Comparison of ENCODE assay signal across 14 cellular contexts in genomic region chr3:15932348-15933300, GRCh38.
A peak's percentile ranks its signal among the peaks of the same experiment; 100 is the strongest.
DNase-seq lines count a peak whose midpoint lies in the region; ATAC-seq, FAIRE-seq and TF ChIP-seq lines count a peak whose summit lies in the region.
"Had no signal": no experiment of that assay in that cellular context is flagged by ENCODE, and none has a peak within 500 bp of the region (broad histone marks: within the 10 kb centered on the region; RNA-seq: fewer than 3 reads in every experiment).

No MANE protein-coding gene starts in this region.

- H4K20me1 ChIP-seq in neural progenitor cell (ENCODE audit: low read depth): no peaks in the 10 kb centered on the region

- H3K36me3 ChIP-seq in MG63 (no peaks in the 10 kb centered on the region), neural progenitor cell (no peaks in the 10 kb centered on the region)

- no peak overlapping the region for H3K9ac ChIP-seq in neural progenitor cell

- TF ChIP-seq CTCF in A549 (IDR thresholded peaks at IDR 0.05): no peak
- no peak for TF ChIP-seq CTCF in fibroblast of the aortic adventitia (IDR thresholded peaks at IDR 0.05; ENCODE audit: insufficient read depth, low read length)
- TF ChIP-seq CTCF in neural progenitor cell (IDR thresholded peaks at IDR 0.05): no peak
- no peak for TF ChIP-seq CTCF in WTC11 (IDR thresholded peaks at IDR 0.05)

- peaks cover 53% of the 10 kb centered on the region for H3K4me1 Mint-ChIP-seq in neural progenitor cell
- peaks cover 2% of the 10 kb centered on the region; the same call in 1 of the 2 replicates for H3K4me1 Mint-ChIP-seq in WTC11
- H3K4me1 Mint-ChIP-seq: activated CD4-positive, alpha-beta T cell treated with anti-CD3 and anti-CD28 coated beads, Interleukin-2, amount 10 ng/mL, durations not matched to agents 24 days and 14 days had no signal

- TF ChIP-seq POLR2A in A549 (IDR thresholded peaks at IDR 0.05; ENCODE audit: low read length): no peak

- H3K36me3 Mint-ChIP-seq in neural progenitor cell: peaks cover 4% of the 10 kb centered on the region
- no peaks in the 10 kb centered on the region for H3K36me3 Mint-ChIP-seq in WTC11

- H3K9me3 Mint-ChIP-seq in neural progenitor cell: peaks cover 4% of the 10 kb centered on the region
- no peaks in the 10 kb centered on the region for H3K9me3 Mint-ChIP-seq in WTC11
- H3K9me3 Mint-ChIP-seq: activated CD4-positive, alpha-beta T cell treated with anti-CD3 and anti-CD28 coated beads, Interleukin-2, amount 10 ng/mL, durations not matched to agents 24 days and 14 days had no signal

- DNase-seq in A549 (ENCODE audit: low read depth in 1 of 2, low spot score in 1 of 2) (no peak), MG63 (peak; percentile 3), fibroblast of the aortic adventitia (ENCODE audit: low read depth) (peak; percentile 13), neural progenitor cell (ENCODE audit: low spot score) (no peak), WTC11 (ENCODE audit: low spot score) (no peak), T-helper 9 cell (no peak)
- DNase-seq: activated CD4-positive, alpha-beta T cell treated with anti-CD3 and anti-CD28 coated beads, Interleukin-2, amount 10 ng/mL, durations not matched to agents 24 days and 14 days; activated naive CD4-positive, alpha-beta T cell treated with anti-CD3 and anti-CD28 coated beads, Interleukin-2, amount 50 U/mL, for 16 hours; Karpas-422; NCI-H1930; NCI-H774; T-helper 2 cell had no signal

- no peaks in the 10 kb centered on the region for H3K27me3 Mint-ChIP-seq in neural progenitor cell (ENCODE audit: insufficient read depth, low read depth)
- no peaks in the 10 kb centered on the region for H3K27me3 Mint-ChIP-seq in WTC11 (ENCODE audit: low read depth)

- peaks cover 32% of the 10 kb centered on the region for H3F3A ChIP-seq in neural progenitor cell (ENCODE audit: low read depth)

- H3K27me3 ChIP-seq in MG63 (no peaks in the 10 kb centered on the region), neural progenitor cell (no peaks in the 10 kb centered on the region)

- H3K4me3 ChIP-seq in A549 (no peak overlapping the region), MG63 (no peak overlapping the region), fibroblast of the aortic adventitia (ENCODE audit: low read depth, low read length) (no peak overlapping the region), neural progenitor cell (no peak overlapping the region)

- no peak overlapping the region for H3K4me3 Mint-ChIP-seq in neural progenitor cell
- H3K4me3 Mint-ChIP-seq in WTC11: no peak overlapping the region
- H3K4me3 Mint-ChIP-seq: activated CD4-positive, alpha-beta T cell treated with anti-CD3 and anti-CD28 coated beads, Interleukin-2, amount 10 ng/mL, durations not matched to agents 24 days and 14 days had no signal

- H3K27ac Mint-ChIP-seq in neural progenitor cell (peak overlapping the region; percentile 61), WTC11 (no peak overlapping the region)
- H3K27ac Mint-ChIP-seq: activated CD4-positive, alpha-beta T cell treated with anti-CD3 and anti-CD28 coated beads, Interleukin-2, amount 10 ng/mL, durations not matched to agents 24 days and 14 days had no signal

- H3K4me2 ChIP-seq in A549 (no peak overlapping the region), neural progenitor cell (peak overlapping the region; percentile 12)

- TF ChIP-seq RAD21 in A549 (conservative IDR thresholded peaks at IDR 0.05 in 1 of 2, IDR thresholded peaks at IDR 0.05 in 1 of 2): no peak

- CTCF ChIA-PET in A549 (lab: Yijun Ruan, JAX): interaction anchor here (1.5 kb wide), 1 partner anchor 71 kb away, joined by 4 read pairs; no protein-coding TSS in a partner anchor
- CTCF ChIA-PET in WTC11 (lab: Charles Lee): interaction anchor here (0.6 to 1.1 kb wide), 3 partner anchors 23 to 209 kb away, joined by 3 read pairs; no protein-coding TSS in a partner anchor

- H3K27ac ChIP-seq in A549 (no peak overlapping the region), neural progenitor cell (no peak overlapping the region)

- no peak for TF ChIP-seq EP300 in A549 (IDR thresholded peaks at IDR 0.05)

- no peak for FAIRE-seq in A549 (lab: Jason Lieb, UNC)

- H3K9me3 ChIP-seq in A549 (no peaks in the 10 kb centered on the region), MG63 (no peaks in the 10 kb centered on the region), neural progenitor cell (ENCODE audit: low read depth) (no peaks in the 10 kb centered on the region)

- no peaks in the 10 kb centered on the region for H3K79me2 ChIP-seq in neural progenitor cell (ENCODE audit: low read depth)

- H3K4me1 ChIP-seq in A549 (no peaks in the 10 kb centered on the region), neural progenitor cell (peaks cover 41% of the 10 kb centered on the region)

- POLR2A ChIA-PET in A549 (lab: Yijun Ruan, JAX) (no interaction called here), WTC11 (lab: Charles Lee) (no interaction called here)

- ATAC-seq in A549 (no peak), WTC11 (no peak), GM21367 (IDR thresholded peaks at IDR 0.05; ENCODE audit: unreplicated experiment) (no peak), HG02678 (IDR thresholded peaks at IDR 0.05; ENCODE audit: unreplicated experiment) (no peak)

- 42% methylated on average over 7 of the region's 7 CpGs for WGBS in A549 (ENCODE audit: missing lambda C conversion rate)

- peak overlapping the region; percentile 17 for H2AFZ ChIP-seq in neural progenitor cell (replicated peaks)

TF ChIP-seq in A549, 52 proteins besides CTCF, POLR2A, EP300 and RAD21:
- TF ChIP-seq RFX5 (IDR thresholded peaks at IDR 0.05) (no peak), TFCP2L1 (CRISPR knock-in tag; IDR thresholded peaks at IDR 0.05) (no peak), ZC3H11A (IDR thresholded peaks at IDR 0.05) (no peak), MAFK (IDR thresholded peaks at IDR 0.05; ENCODE audit: partially characterized antibody) (peak; percentile 18), HES2 (IDR thresholded peaks at IDR 0.05) (no peak), CHD4 (IDR thresholded peaks at IDR 0.05; ENCODE audit: borderline replicate concordance) (no peak), PBX3 (IDR thresholded peaks at IDR 0.05) (no peak), BHLHE40 (IDR thresholded peaks at IDR 0.05; ENCODE audit: low read depth, low read length) (no peak)
TF ChIP-seq in A549: peak in this region for 1.

TF ChIP-seq in WTC11, 78 proteins besides CTCF, POLR2A, EP300 and RAD21:
- no peak for TF ChIP-seq ZNF425 (CRISPR knock-in tag; conservative IDR thresholded peaks at IDR 0.05)
- TF ChIP-seq OVOL2 (CRISPR knock-in tag; IDR thresholded peaks at IDR 0.05; ENCODE audit: borderline replicate concordance): no peak
- TF ChIP-seq NFATC4 (CRISPR knock-in tag; IDR thresholded peaks at IDR 0.05): no peak
- TF ChIP-seq SMAD3 (CRISPR knock-in tag; IDR thresholded peaks at IDR 0.05; ENCODE audit: borderline replicate concordance): no peak
- TF ChIP-seq ZSCAN18 (CRISPR knock-in tag; IDR thresholded peaks at IDR 0.05): no peak
- TF ChIP-seq NR1H2 (CRISPR knock-in tag; IDR thresholded peaks at IDR 0.05): no peak
- TF ChIP-seq USF1 (CRISPR knock-in tag; IDR thresholded peaks at IDR 0.05): no peak
- TF ChIP-seq ZNF219 (CRISPR knock-in tag; IDR thresholded peaks at IDR 0.05; ENCODE audit: borderline replicate concordance): no peak
- TF ChIP-seq ZNF423 (CRISPR knock-in tag; IDR thresholded peaks at IDR 0.05): no peak
- TF ChIP-seq IRF2 (CRISPR knock-in tag; IDR thresholded peaks at IDR 0.05; ENCODE audit: borderline replicate concordance, low read depth): no peak
- no peak for TF ChIP-seq CDX4 (CRISPR knock-in tag; IDR thresholded peaks at IDR 0.05; ENCODE audit: borderline replicate concordance)
TF ChIP-seq in WTC11: peak in this region for 0.

Comparison
In these comparisons a context has a peak if more than half of its experiments do, and no peak if none do; other contexts are left out.
1. DNase-seq: peak in MG63 (single experiment) and fibroblast of the aortic adventitia (single experiment); none in A549 (0 of 2), neural progenitor cell (single experiment), WTC11 (single experiment) and T-helper 9 cell (single experiment).